Comparison of ENCODE assay signal across 17 cellular contexts in genomic region chr6:48736486-48737206, GRCh38.
A peak's percentile ranks its signal among the peaks of the same experiment; 100 is the strongest.
DNase-seq lines count a peak whose midpoint lies in the region; ATAC-seq and TF ChIP-seq lines count a peak whose summit lies in the region.
"Had no signal": no experiment of that assay in that cellular context is flagged by ENCODE, and none has a peak within 500 bp of the region (broad histone marks: within the 10 kb centered on the region; RNA-seq: fewer than 3 reads in every experiment).

No MANE protein-coding gene starts in this region.

- H3K4me2 ChIP-seq in IMR-90 (ENCODE audit: low read depth, low read length): peak overlapping the region; percentile 1; the same call in 1 of the 2 replicates
- H3K4me2 ChIP-seq: BLaER1 had no signal

- in situ Hi-C loops in IMR-90 (cut with MboI; ENCODE audit: low sequenced_read_pairs): no loop called here

- TF ChIP-seq POLR2A in IMR-90 (IDR thresholded peaks at IDR 0.05; ENCODE audit: low read depth, low read length): no peak

- WGBS in IMR-90 (ENCODE audit: extremely low coverage in 2 of 2, insufficient read length in 1 of 2), 2 experiments: no CpG with 5 or more reads among the region's 2 CpGs

- H3K27me3 Mint-ChIP-seq in activated CD8-positive, alpha-beta memory T cell treated with anti-CD3 and anti-CD28 coated beads, Interleukin-2, amount 10 ng/mL, durations not matched to agents 7 days and 5 days: no peaks in the 10 kb centered on the region
- H3K27me3 Mint-ChIP-seq: IgD-negative memory B cell, progenitor cell of endocrine pancreas, T-helper 17 cell had no signal

- H3K9me1 ChIP-seq in IMR-90 (ENCODE audit: insufficient read depth, low read length): 0 out of 2 replicates have a peak, but pooled peaks cover 2% of the 10 kb centered on the region

- peak overlapping the region; percentile 25; the same call in 1 of the 2 replicates for H3K56ac ChIP-seq in IMR-90 (ENCODE audit: extremely low read depth, insufficient read depth, low read length)

- no peak overlapping the region for H3K14ac ChIP-seq in IMR-90 (replicated peaks; ENCODE audit: low read depth, low read length)

- H3K9me3 Mint-ChIP-seq in activated CD8-positive, alpha-beta memory T cell treated with anti-CD3 and anti-CD28 coated beads, Interleukin-2, amount 10 ng/mL, durations not matched to agents 7 days and 5 days (ENCODE audit: low read depth): peaks cover 4% of the 10 kb centered on the region

- ATAC-seq in IMR-90 (ENCODE audit: low read depth) (peak; percentile 97), HG03342 (IDR thresholded peaks at IDR 0.05; ENCODE audit: unreplicated experiment) (no peak)
- ATAC-seq in activated CD8-positive, alpha-beta memory T cell treated with anti-CD3 and anti-CD28 coated beads, Interleukin-2, amount 10 ng/mL, durations not matched to agents 7 days and 5 days: no peak
- ATAC-seq: T-helper 17 cell had no signal

- H3K27ac ChIP-seq in IMR-90 (ENCODE audit: insufficient read depth, low read length) (no peak overlapping the region), tibial artery (no peak overlapping the region)
- H3K27ac ChIP-seq: adrenal gland, BLaER1, thyroid gland had no signal

- CTCF ChIA-PET in IMR-90 (lab: Yijun Ruan, JAX): interaction anchor here (0.7 to 1.1 kb wide), 3 partner anchors 10 to 207 kb away, joined by 3 to 6 read pairs (median 3); no protein-coding TSS in a partner anchor
- CTCF ChIA-PET in activated CD8-positive, alpha-beta memory T cell treated with anti-CD3 and anti-CD28 coated beads, Interleukin-2, amount 10 ng/mL, durations not matched to agents 7 days and 5 days (lab: Charles Lee): no interaction called here

- no peaks in the 10 kb centered on the region for H3K36me3 Mint-ChIP-seq in activated CD8-positive, alpha-beta memory T cell treated with anti-CD3 and anti-CD28 coated beads, Interleukin-2, amount 10 ng/mL, durations not matched to agents 7 days and 5 days
- H3K36me3 Mint-ChIP-seq: IgD-negative memory B cell had no signal

- no peak overlapping the region for H3K9ac ChIP-seq in IMR-90 (ENCODE audit: low read depth, low read length)
- H3K9ac ChIP-seq: BLaER1 had no signal

- no peaks in the 10 kb centered on the region for H4K20me1 ChIP-seq in IMR-90 (ENCODE audit: insufficient read depth, low read length)
- H4K20me1 ChIP-seq: BLaER1 had no signal

- TF ChIP-seq CTCF in AG10803 (conservative IDR thresholded peaks at IDR 0.05; ENCODE audit: low read length): no peak; the same call in 1 of the 2 replicates
- peak; percentile 6; the same call in 1 of the 2 replicates for TF ChIP-seq CTCF in IMR-90 (conservative IDR thresholded peaks at IDR 0.05; ENCODE audit: low read depth, low read length)
- no peak for TF ChIP-seq CTCF in choroid plexus epithelial cell (conservative IDR thresholded peaks at IDR 0.05; ENCODE audit: low read depth, low read length)
- TF ChIP-seq CTCF in tibial artery (IDR thresholded peaks at IDR 0.05): no peak

- no peak overlapping the region for H2AK9ac ChIP-seq in IMR-90 (replicated peaks; ENCODE audit: low read depth, low read length, poor library complexity)

- no peak overlapping the region for H3K18ac ChIP-seq in IMR-90 (ENCODE audit: low read depth, low read length)

- no peaks in the 10 kb centered on the region; a peak in 1 of 4 replicates for H3K79me1 ChIP-seq in IMR-90 (ENCODE audit: low read depth in 1 of 2, low read length in 2 of 2)

- dilution Hi-C loops in IMR-90 (cut with HindIII; ENCODE audit: low sequenced_read_pairs, unreplicated experiment): no loop called here

- no peak for TF ChIP-seq RAD21 in IMR-90 (IDR thresholded peaks at IDR 0.05; ENCODE audit: low read length)

- H2AK5ac ChIP-seq in IMR-90 (ENCODE audit: low read depth, low read length): no peak overlapping the region

- BruUV-seq in IMR-90 (replicated peaks; lab: Mats Ljungman, UMichigan): no TSS peak

- peak overlapping the region; percentile 76 for H2BK5ac ChIP-seq in IMR-90 (ENCODE audit: low read depth, low read length, poor library complexity, severe bottlenecking)

- no peaks in the 10 kb centered on the region for H3K27me3 ChIP-seq in IMR-90 (ENCODE audit: control insufficient read depth, insufficient read depth, low read length)
- no peaks in the 10 kb centered on the region for H3K27me3 ChIP-seq in tibial artery
- H3K27me3 ChIP-seq: adrenal gland, BLaER1, thyroid gland had no signal

- no peak overlapping the region for H2AFZ ChIP-seq in IMR-90 (replicated peaks; ENCODE audit: low read length, poor library complexity)

- no peaks in the 10 kb centered on the region for H3K4me1 Mint-ChIP-seq in activated CD8-positive, alpha-beta memory T cell treated with anti-CD3 and anti-CD28 coated beads, Interleukin-2, amount 10 ng/mL, durations not matched to agents 7 days and 5 days
- H3K4me1 Mint-ChIP-seq: IgD-negative memory B cell, T-helper 17 cell had no signal

- H2BK20ac ChIP-seq in IMR-90 (ENCODE audit: low read depth, low read length): 0 out of 2 replicates have a peak overlapping the region, but pooled peaks have one; percentile 11

- intact Hi-C loops in IMR-90 (cut with micrococcal nuclease): no loop called here
- intact Hi-C loops in tibial artery (cut with DNase I; ENCODE audit: low total_unique reads): no loop called here

- H4K8ac ChIP-seq in IMR-90 (ENCODE audit: low read depth in 2 of 2, low read length in 2 of 2): no peak overlapping the region

- H3K4me3 Mint-ChIP-seq in activated CD8-positive, alpha-beta memory T cell treated with anti-CD3 and anti-CD28 coated beads, Interleukin-2, amount 10 ng/mL, durations not matched to agents 7 days and 5 days: no peak overlapping the region
- H3K4me3 Mint-ChIP-seq: T-helper 17 cell had no signal

- no peaks in the 10 kb centered on the region; the same call in 1 of the 2 replicates for H3K4me1 ChIP-seq in IMR-90 (ENCODE audit: control insufficient read depth, insufficient read depth, low read length)
- no peaks in the 10 kb centered on the region for H3K4me1 ChIP-seq in tibial artery
- H3K4me1 ChIP-seq: adrenal gland, BLaER1, thyroid gland had no signal

- H2BK15ac ChIP-seq in IMR-90 (ENCODE audit: low read depth, low read length): no peak overlapping the region

- peak overlapping the region; percentile 66; the same call in 1 of the 2 replicates for H3K4ac ChIP-seq in IMR-90 (ENCODE audit: low read depth, low read length)

- H3K9me3 ChIP-seq in IMR-90 (ENCODE audit: control insufficient read depth, insufficient read depth, low read length): no peaks in the 10 kb centered on the region
- no peaks in the 10 kb centered on the region for H3K9me3 ChIP-seq in tibial artery
- H3K9me3 ChIP-seq: adrenal gland, thyroid gland had no signal

- peak overlapping the region; percentile 36; the same call in 1 of the 2 replicates for H2BK120ac ChIP-seq in IMR-90 (ENCODE audit: low read depth, low read length)

- no peak overlapping the region for H3K23ac ChIP-seq in IMR-90 (ENCODE audit: low read depth, low read length)

- no peak overlapping the region for H4K5ac ChIP-seq in IMR-90 (ENCODE audit: low read depth, low read length)

- H3K36me3 ChIP-seq in IMR-90 (ENCODE audit: control insufficient read depth, insufficient read depth, low read length) (no peaks in the 10 kb centered on the region), tibial artery (no peaks in the 10 kb centered on the region)
- H3K36me3 ChIP-seq: adrenal gland, BLaER1, thyroid gland had no signal

- H3K4me3 ChIP-seq in AG10803 (ENCODE audit: low read length) (no peak overlapping the region), IMR-90 (ENCODE audit: insufficient read depth, low read depth, low read length) (no peak overlapping the region), choroid plexus epithelial cell (ENCODE audit: low read depth, low read length) (no peak overlapping the region), tibial artery (no peak overlapping the region)
- H3K4me3 ChIP-seq: adrenal gland, BLaER1, thyroid gland had no signal

- no peak overlapping the region for H4K91ac ChIP-seq in IMR-90 (ENCODE audit: insufficient read depth, low read depth, low read length)

- peak; percentile 77 for DNase-seq in AG10803 (ENCODE audit: low read depth)
- DNase-seq in IMR-90: peak; percentile 90
- DNase-seq in choroid plexus epithelial cell (ENCODE audit: low read depth): peak; percentile 78
- DNase-seq in left kidney (ENCODE audit: low read depth, low spot score): peak; percentile 41
- no peak for DNase-seq in NK-92 treated with Interleukin-12 subunit alpha and Interleukin-12 subunit beta, amount 100 ng/mL, for 24 hours (lab: John Stamatoyannopoulos, UW)
- DNase-seq in activated CD8-positive, alpha-beta memory T cell treated with anti-CD3 and anti-CD28 coated beads, Interleukin-2, amount 10 ng/mL, durations not matched to agents 7 days and 5 days: no peak
- DNase-seq in tibial artery: no peak
- DNase-seq: activated T-cell treated with anti-CD3 and anti-CD28 coated beads, Interleukin-2, amount 50 U/mL, for 1 hour; adrenal gland; NCI-H510A; RPMI8226; T-helper 17 cell; thyroid gland had no signal

- no peak overlapping the region for H3K27ac Mint-ChIP-seq in activated CD8-positive, alpha-beta memory T cell treated with anti-CD3 and anti-CD28 coated beads, Interleukin-2, amount 10 ng/mL, durations not matched to agents 7 days and 5 days
- H3K27ac Mint-ChIP-seq: IgD-negative memory B cell, progenitor cell of endocrine pancreas, T-helper 17 cell had no signal

- POLR2A ChIA-PET in IMR-90 (lab: Charles Lee; ENCODE audit: unreplicated experiment): interaction anchor here (0.5 to 0.6 kb wide), 2 partner anchors 71 to 338 kb away, joined by 3 read pairs; no protein-coding TSS in a partner anchor

TF ChIP-seq in IMR-90, 13 proteins besides CTCF, POLR2A, EP300 and RAD21 (continues in another document):
- TF ChIP-seq CHD1 (IDR thresholded peaks at IDR 0.05; ENCODE audit: low read depth, low read length) (no peak), SMC3 (IDR thresholded peaks at IDR 0.05; ENCODE audit: low read depth, low read length) (no peak), FOS (IDR thresholded peaks at IDR 0.05; ENCODE audit: low read depth, low read length) (no peak), MXI1 (IDR thresholded peaks at IDR 0.05; ENCODE audit: borderline replicate concordance, low read depth, low read length) (no peak), RCOR1 (IDR thresholded peaks at IDR 0.05; ENCODE audit: insufficient replicate concordance, low read length) (no peak)
- TF ChIP-seq, protein P1, sequence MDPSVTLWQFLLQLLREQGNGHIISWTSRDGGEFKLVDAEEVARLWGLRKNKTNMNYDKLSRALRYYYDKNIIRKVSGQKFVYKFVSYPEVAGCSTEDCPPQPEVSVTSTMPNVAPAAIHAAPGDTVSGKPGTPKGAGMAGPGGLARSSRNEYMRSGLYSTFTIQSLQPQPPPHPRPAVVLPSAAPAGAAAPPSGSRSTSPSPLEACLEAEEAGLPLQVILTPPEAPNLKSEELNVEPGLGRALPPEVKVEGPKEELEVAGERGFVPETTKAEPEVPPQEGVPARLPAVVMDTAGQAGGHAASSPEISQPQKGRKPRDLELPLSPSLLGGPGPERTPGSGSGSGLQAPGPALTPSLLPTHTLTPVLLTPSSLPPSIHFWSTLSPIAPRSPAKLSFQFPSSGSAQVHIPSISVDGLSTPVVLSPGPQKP (IDR thresholded peaks at IDR 0.05; ENCODE audit: borderline replicate concordance, low read depth, low read length): no peak

Comparison
In these comparisons a context has a peak if more than half of its experiments do, and no peak if none do; other contexts are left out.
1. DNase-seq: peak in AG10803 (single experiment), IMR-90 (single experiment), choroid plexus epithelial cell (single experiment) and left kidney (single experiment); none in NK-92 treated with Interleukin-12 subunit alpha and Interleukin-12 subunit beta, amount 100 ng/mL, for 24 hours (single experiment), activated CD8-positive, alpha-beta memory T cell treated with anti-CD3 and anti-CD28 coated beads, Interleukin-2, amount 10 ng/mL, durations not matched to agents 7 days and 5 days (single experiment) and tibial artery (0 of 2).